ENCODE assay signal across 8 cellular contexts in genomic region chr1:54335396-54336056, GRCh38.
DNase-seq lines count a peak whose midpoint lies in the region; ATAC-seq and TF ChIP-seq lines count a peak whose summit lies in the region.

No MANE protein-coding gene starts in this region.

- H3K4me3 ChIP-seq in trophoblast cell (ENCODE audit: low read depth, low read length), result no peak overlapping the region

- peaks cover 6% of the 10 kb centered on the region for H3K79me2 ChIP-seq in trophoblast cell (ENCODE audit: control insufficient read depth, insufficient read depth, low read length, poor library complexity)

- no peak overlapping the region for H2AK5ac ChIP-seq in trophoblast cell (ENCODE audit: low read length)

- H3K18ac ChIP-seq in trophoblast cell (ENCODE audit: low read length), result no peak overlapping the region

- H3K23ac ChIP-seq in trophoblast cell (ENCODE audit: low read length), result no peak overlapping the region

- peak overlapping the region; percentile 54 for H3K4ac ChIP-seq in trophoblast cell (ENCODE audit: low read depth, low read length)

- WGBS in trophoblast cell (ENCODE audit: extremely low coverage, insufficient coverage, insufficient read length), result no CpG with 5 or more reads among the region's 15 CpGs

- H3K9ac ChIP-seq in trophoblast cell (ENCODE audit: low read length), result no peak overlapping the region

- H2BK5ac ChIP-seq in trophoblast cell (ENCODE audit: low read depth, low read length, poor library complexity), result peak overlapping the region; percentile 32

- peaks cover 10% of the 10 kb centered on the region for H3K79me1 ChIP-seq in trophoblast cell (ENCODE audit: low read length)

- H3K14ac ChIP-seq in trophoblast cell (ENCODE audit: low read length), result peak overlapping the region; percentile 43

- H3K27me3 ChIP-seq in foreskin keratinocyte (no peaks in the 10 kb centered on the region), trophoblast cell (ENCODE audit: insufficient read depth, low read length) (no peaks in the 10 kb centered on the region)

- H4K8ac ChIP-seq in trophoblast cell (ENCODE audit: low read depth, low read length), result peak overlapping the region; percentile 25

- peak; percentile 96 for DNase-seq in ELR (ENCODE audit: low read depth)
- DNase-seq in SKM-1 treated with dmso at 0.1 percent for 144 hours (lab: John Stamatoyannopoulos, UW; ENCODE audit: unreplicated experiment), result peak; percentile 85
- DNase-seq in foreskin keratinocyte, result peak; percentile 65 to 81
- DNase-seq in trophoblast cell, result peak; percentile 27 to 47
- DNase-seq in NCI-H1436 (lab: John Stamatoyannopoulos, UW), result no peak
- no peak for DNase-seq in central memory CD4-positive, alpha-beta T cell

- peak overlapping the region; percentile 50 for H2BK120ac ChIP-seq in trophoblast cell (ENCODE audit: insufficient read depth, low read length, poor library complexity)

- no peak for TF ChIP-seq CTCF in foreskin keratinocyte (conservative IDR thresholded peaks at IDR 0.05)

- H4K91ac ChIP-seq in trophoblast cell (ENCODE audit: low read depth, low read length), result peak overlapping the region; percentile 58

- H3K4me2 ChIP-seq in trophoblast cell (ENCODE audit: low read length), result peak overlapping the region; percentile 32

- H3K36me3 ChIP-seq in trophoblast cell (ENCODE audit: control insufficient read depth in 1 of 2, insufficient read depth in 2 of 2, low read length in 2 of 2), result peaks cover 6 to 9% of the 10 kb centered on the region in 2 experiments

- H2AFZ ChIP-seq in trophoblast cell (ENCODE audit: insufficient read depth, low read length, poor library complexity), result no peak overlapping the region

- no peak overlapping the region for H3K27ac ChIP-seq in foreskin keratinocyte
- peak overlapping the region; percentile 87 for H3K27ac ChIP-seq in trophoblast cell (ENCODE audit: low read depth, low read length)

- H3K4me1 ChIP-seq in foreskin keratinocyte (peaks cover 14% of the 10 kb centered on the region), trophoblast cell (ENCODE audit: control insufficient read depth in 1 of 2, insufficient read depth in 2 of 2, low read length in 2 of 2) (peaks cover 35 to 47% of the 10 kb centered on the region in 2 experiments)

- H4K12ac ChIP-seq in trophoblast cell (ENCODE audit: low read depth, low read length), result no peak overlapping the region

- no peaks in the 10 kb centered on the region for H3K9me3 ChIP-seq in trophoblast cell (ENCODE audit: insufficient read depth, low read depth, low read length)

- ATAC-seq in foreskin keratinocyte (peak; percentile 83), GM18861 (IDR thresholded peaks at IDR 0.05; ENCODE audit: unreplicated experiment) (no peak), GM21786 (IDR thresholded peaks at IDR 0.05; ENCODE audit: unreplicated experiment) (no peak)

- peak overlapping the region; percentile 7 for H2BK12ac ChIP-seq in trophoblast cell (ENCODE audit: low read length)

Comparison
In these comparisons a context has a peak if more than half of its experiments do, and no peak if none do; other contexts are left out.
1. DNase-seq: peak in ELR (single experiment), SKM-1 treated with dmso at 0.1 percent for 144 hours (single experiment), foreskin keratinocyte (2 of 2) and trophoblast cell (2 of 2); none in NCI-H1436 (single experiment) and central memory CD4-positive, alpha-beta T cell (single experiment).